2 cellular contexts compared by ENCODE assay signal in the genomic region with DNA sequence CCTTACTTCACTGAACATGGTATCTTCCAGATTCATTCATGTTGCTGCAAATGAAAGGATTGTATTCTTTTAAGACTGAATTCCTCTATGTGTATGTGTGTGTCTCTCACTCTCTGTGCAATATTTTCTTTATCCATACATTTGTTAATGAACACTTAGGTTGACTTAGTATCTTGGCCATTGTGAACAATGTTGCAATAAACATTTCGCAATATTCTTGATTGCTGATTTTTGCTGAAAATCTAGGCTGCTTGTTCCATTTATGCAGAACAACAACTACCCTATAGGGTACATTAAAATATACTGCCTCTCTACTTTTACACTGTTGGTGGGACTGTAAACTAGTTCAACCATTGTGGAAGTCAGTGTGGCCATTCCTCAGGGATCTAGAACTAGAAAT.
A peak's percentile ranks its signal among the peaks of the same experiment; 100 is the strongest.
TF ChIP-seq lines count a peak whose summit lies in the region.

No MANE protein-coding gene starts in this region.

TF ChIP-seq in IMR-90, 13 proteins besides CTCF, POLR2A, EP300 and RAD21:
- TF ChIP-seq MAFK (IDR thresholded peaks at IDR 0.05; ENCODE audit: low read depth, low read length) (no peak), CEBPB (IDR thresholded peaks at IDR 0.05; ENCODE audit: low read depth, low read length) (peak; percentile 85), NFE2L2 (IDR thresholded peaks at IDR 0.05; ENCODE audit: low read depth, low read length) (no peak)

TF ChIP-seq in H1, 55 proteins besides CTCF, POLR2A, EP300 and RAD21:
- peak; percentile 40; the same call in 1 of the 2 replicates for TF ChIP-seq CEBPB (IDR thresholded peaks at IDR 0.05; ENCODE audit: low read depth, low read length)
- no peak for TF ChIP-seq HDAC2 (IDR thresholded peaks at IDR 0.05; ENCODE audit: borderline replicate concordance in 1 of 2, low read depth in 2 of 2, low read length in 2 of 2)
